ENCODE assay signal across 24 cellular contexts in genomic region chr10:30052062-30052461, GRCh38. TPM values are rescaled to one million over a fixed set of nuclear protein-coding genes. Genes with fewer than 3 reads are reported as not detected.
DNase-seq lines count a peak whose midpoint lies in the region; ATAC-seq, FAIRE-seq and TF ChIP-seq lines count a peak whose summit lies in the region.
"Had no signal": no experiment of that assay in that cellular context is flagged by ENCODE, and none has a peak within 500 bp of the region (broad histone marks: within the 10 kb centered on the region; RNA-seq: fewer than 3 reads in every experiment).

No MANE protein-coding gene starts in this region.

- H3K9me3 ChIP-seq in Panc1 (ENCODE audit: control insufficient read depth, insufficient read depth, low read depth, low read length) (no peaks in the 10 kb centered on the region), mesenchymal stem cell (ENCODE audit: control insufficient read depth, low read length) (no peaks in the 10 kb centered on the region), PC-9 (ENCODE audit: insufficient read depth, low read depth) (no peaks in the 10 kb centered on the region)
- H3K9me3 ChIP-seq: adrenal gland, transverse colon had no signal

- H3K4me3 ChIP-seq in Panc1 (ENCODE audit: low read depth in 2 of 2, low read length in 2 of 2) (no peak overlapping the region), bronchial epithelial cell (ENCODE audit: low read depth, low read length) (no peak overlapping the region), mesenchymal stem cell (ENCODE audit: insufficient read depth in 1 of 2, low read depth in 1 of 2, low read length in 2 of 2) (no peak overlapping the region), PC-9 (no peak overlapping the region)
- H3K4me3 ChIP-seq: adrenal gland, coronary artery, transverse colon had no signal

- in situ Hi-C loops in Panc1 (cut with HindIII; ENCODE audit: low pct_unique_long_range_greater_than_20kb, low sequenced_read_pairs) = no loop called here

- peak overlapping the region in 1 of 2 experiments; percentile 28 for H3K18ac ChIP-seq in mesenchymal stem cell (ENCODE audit: low read depth in 1 of 2, low read length in 2 of 2)

- H3F3A ChIP-seq in PC-9 (ENCODE audit: insufficient read depth, low read depth) = peaks cover 7% of the 10 kb centered on the region

- DNase-seq in HCEC 1CT (peak; percentile 62), Panc1 (ENCODE audit: low read depth, low spot score) (no peak), bronchial epithelial cell (ENCODE audit: low read depth) (peak; percentile 71), mesenchymal stem cell (peak; percentile 22), SKM-1 (lab: John Stamatoyannopoulos, UW; ENCODE audit: unreplicated experiment) (no peak), PC-9 (no peak)
- no peak for DNase-seq in stimulated activated CD4-positive, alpha-beta T cell treated with anti-CD3 and anti-CD28 coated beads, Interleukin-1b, Interleukin-23, amount 100 ng/mL, for 48 hours
- DNase-seq: activated CD8-positive, alpha-beta memory T cell treated with anti-CD3 and anti-CD28 coated beads for 24 hours; activated naive CD4-positive, alpha-beta T cell; activated T-cell treated with anti-CD3 and anti-CD28 coated beads, Interleukin-2, amount 50 U/mL, for 4 hours; adrenal gland; CD4-positive, alpha-beta memory T cell; DMS 273 treated with DMSO at 0.1 percent for 48 hours; endodermal cell; GDM1; NCI-H1105 treated with DMSO at 0.1 percent for 48 hours; NCI-H2029 treated with DMSO at 0.1 percent for 48 hours; NCI-H69; Right ventricle myocardium superior; T-helper 1 cell; transverse colon had no signal

- no peak overlapping the region for H2BK15ac ChIP-seq in mesenchymal stem cell (ENCODE audit: low read depth, poor library complexity, severe bottlenecking)

- H3K4me1 ChIP-seq in Panc1 (ENCODE audit: control insufficient read depth, insufficient read depth, low read length) (peaks cover 47% of the 10 kb centered on the region), mesenchymal stem cell (ENCODE audit: control insufficient read depth, insufficient read depth, low read depth, low read length) (peaks cover 11% of the 10 kb centered on the region), PC-9 (replicated peaks; ENCODE audit: insufficient read depth) (peaks cover 17% of the 10 kb centered on the region)

- peaks cover 15% of the 10 kb centered on the region for H3K79me1 ChIP-seq in mesenchymal stem cell (replicated peaks; ENCODE audit: low read length, poor library complexity, severe bottlenecking)

- CTCF ChIA-PET in Panc1 (lab: Charles Lee) (no interaction called here), PC-9 (lab: Charles Lee) (no interaction called here)

- H4K20me1 ChIP-seq in PC-9 (ENCODE audit: insufficient read depth) = no peaks in the 10 kb centered on the region

- peaks cover 19% of the 10 kb centered on the region for H3K79me2 ChIP-seq in PC-9 (ENCODE audit: low read depth)

- no peak overlapping the region for H3K14ac ChIP-seq in mesenchymal stem cell (ENCODE audit: low read length in 2 of 2)

- intact Hi-C loops in Panc1 (cut with micrococcal nuclease; ENCODE audit: unreplicated experiment) = loop anchor here (10.0 kb wide), 1 partner anchor 133 kb away; no protein-coding TSS in a partner anchor
- intact Hi-C loops in PC-9 (cut with micrococcal nuclease; ENCODE audit: unreplicated experiment) = loop anchor here (10.0 kb wide), 1 partner anchor 173 kb away; no protein-coding TSS in a partner anchor

- no peak overlapping the region for H2BK120ac ChIP-seq in mesenchymal stem cell (ENCODE audit: low read depth, low read length)

- TF ChIP-seq CTCF in Panc1 (IDR thresholded peaks at IDR 0.05) (no peak), bronchial epithelial cell (IDR thresholded peaks at IDR 0.05; ENCODE audit: insufficient read depth, low read length, severe bottlenecking) (no peak), PC-9 (conservative IDR thresholded peaks at IDR 0.05) (no peak)

- H3K4ac ChIP-seq in mesenchymal stem cell (ENCODE audit: low read depth in 1 of 2, low read length in 2 of 2) = no peak overlapping the region

- no peak overlapping the region for H4K8ac ChIP-seq in mesenchymal stem cell (ENCODE audit: low read length)

- no peak overlapping the region for H2BK12ac ChIP-seq in mesenchymal stem cell (ENCODE audit: low read length in 2 of 2)

- no peak overlapping the region for H2AK5ac ChIP-seq in mesenchymal stem cell (ENCODE audit: low read length, severe bottlenecking)

- FAIRE-seq in bronchial epithelial cell (lab: Jason Lieb, UNC) = no peak
- FAIRE-seq: HepG2 had no signal

- no peak overlapping the region for H3K23ac ChIP-seq in mesenchymal stem cell (ENCODE audit: low read length in 2 of 2)

- H3K4me2 ChIP-seq in mesenchymal stem cell (ENCODE audit: low read length, poor library complexity, severe bottlenecking) = no peak overlapping the region
- H3K4me2 ChIP-seq in PC-9 = no peak overlapping the region

- WGBS in mesenchymal stem cell = 86% methylated on average over 6 of the region's 6 CpGs

- peak; percentile 54; the same call in 1 of the 2 replicates for ATAC-seq in Panc1
- ATAC-seq: activated T-cell treated with anti-CD3 and anti-CD28 coated beads, Interleukin-2, amount 50 U/mL, for 4 hours; HepG2 had no signal

- H3K36me3 ChIP-seq in Panc1 (ENCODE audit: control insufficient read depth, insufficient read depth, low read length) (no peaks in the 10 kb centered on the region; the same call in 1 of the 2 replicates), bronchial epithelial cell (ENCODE audit: control insufficient read depth, insufficient read depth, low read length) (no peaks in the 10 kb centered on the region), mesenchymal stem cell (ENCODE audit: control insufficient read depth in 1 of 2, insufficient read depth in 2 of 2, low read depth in 1 of 2, low read length in 2 of 2) (peaks cover 12 to 18% of the 10 kb centered on the region in 2 experiments), PC-9 (ENCODE audit: low read depth) (no peaks in the 10 kb centered on the region)
- H3K36me3 ChIP-seq: transverse colon had no signal

- H2BK5ac ChIP-seq in mesenchymal stem cell (ENCODE audit: low read depth, low read length, poor library complexity, severe bottlenecking) = no peak overlapping the region

- no peaks in the 10 kb centered on the region for H3K9me2 ChIP-seq in PC-9 (ENCODE audit: insufficient read depth)

- BruUV-seq in Panc1 (replicated peaks; lab: Mats Ljungman, UMichigan) (no TSS peak), PC-9 (replicated peaks; lab: Mats Ljungman, UMichigan) (no TSS peak)

- POLR2A ChIA-PET in Panc1 (lab: Charles Lee) = no interaction called here
- POLR2A ChIA-PET in PC-9 (lab: Charles Lee; ENCODE audit: unreplicated experiment) = no interaction called here

- no peaks in the 10 kb centered on the region for H3K27me3 ChIP-seq in Panc1 (ENCODE audit: control insufficient read depth, insufficient read depth, low read length)
- H3K27me3 ChIP-seq in bronchial epithelial cell (ENCODE audit: control insufficient read depth, insufficient read depth, low read length) = peaks cover 4% of the 10 kb centered on the region
- no peaks in the 10 kb centered on the region for H3K27me3 ChIP-seq in mesenchymal stem cell (ENCODE audit: control insufficient read depth in 1 of 2, insufficient read depth in 1 of 2, low read length in 2 of 2)
- no peaks in the 10 kb centered on the region for H3K27me3 ChIP-seq in PC-9 (ENCODE audit: insufficient read depth, low read depth)
- H3K27me3 ChIP-seq: adrenal gland, transverse colon had no signal

- H3K27ac ChIP-seq in Panc1 (ENCODE audit: low read length) (peak overlapping the region; percentile 61), mesenchymal stem cell (ENCODE audit: low read length, poor library complexity, severe bottlenecking) (peak overlapping the region; percentile 46), PC-9 (no peak overlapping the region)
- H3K27ac ChIP-seq: adrenal gland, coronary artery, HL-60, transverse colon had no signal

- no peak overlapping the region for H3K9ac ChIP-seq in mesenchymal stem cell (ENCODE audit: low read length)

- H2AFZ ChIP-seq in mesenchymal stem cell (ENCODE audit: low read depth, low read length) (no peak overlapping the region), PC-9 (no peak overlapping the region)

- no peak overlapping the region for H4K91ac ChIP-seq in mesenchymal stem cell (ENCODE audit: low read length)

RNA-seq across cellular contexts. Expression of gene JCAD, which starts 7.3 kb away (rescaled TPM):
- total RNA-seq in Panc1 (2021; ENCODE audit: unreplicated experiment) (40.7 TPM), bronchial epithelial cell (under 0.01 TPM in 1 of 2 replicates, not detected in the other), PC-9 (2021) (30.5 and 36.7 TPM in 2 replicates)
- 14.6 TPM for polyA plus RNA-seq in Panc1 (2012; ENCODE audit: insufficient read length)
- 32.6 TPM for polyA plus RNA-seq in mesenchymal stem cell (2013, experiment 1 of 2)
- polyA plus RNA-seq in mesenchymal stem cell (2013, experiment 2 of 2) = 33.3 TPM
- total RNA-seq: CD4-positive, alpha-beta memory T cell had no signal
- polyA plus RNA-seq: CD4-positive, alpha-beta memory T cell had no signal

Comparison
In these comparisons a context has a peak if more than half of its experiments do, and no peak if none do; other contexts are left out.
1. DNase-seq: peak in HCEC 1CT (single experiment), bronchial epithelial cell (single experiment) and mesenchymal stem cell (single experiment); none in Panc1 (single experiment), SKM-1 (single experiment), PC-9 (0 of 2) and stimulated activated CD4-positive, alpha-beta T cell treated with anti-CD3 and anti-CD28 coated beads, Interleukin-1b, Interleukin-23, amount 100 ng/mL, for 48 hours (single experiment).
2. RNA of gene JCAD, which starts 7.3 kb away (total RNA-seq): 40.7 TPM in Panc1 (single experiment) and 30.5 to 36.7 TPM in PC-9; under 0.01 TPM in bronchial epithelial cell; every median in the first group is over 10 times any median in the second.